ENCODE assay signal across 7 cellular contexts in the genomic region with DNA sequence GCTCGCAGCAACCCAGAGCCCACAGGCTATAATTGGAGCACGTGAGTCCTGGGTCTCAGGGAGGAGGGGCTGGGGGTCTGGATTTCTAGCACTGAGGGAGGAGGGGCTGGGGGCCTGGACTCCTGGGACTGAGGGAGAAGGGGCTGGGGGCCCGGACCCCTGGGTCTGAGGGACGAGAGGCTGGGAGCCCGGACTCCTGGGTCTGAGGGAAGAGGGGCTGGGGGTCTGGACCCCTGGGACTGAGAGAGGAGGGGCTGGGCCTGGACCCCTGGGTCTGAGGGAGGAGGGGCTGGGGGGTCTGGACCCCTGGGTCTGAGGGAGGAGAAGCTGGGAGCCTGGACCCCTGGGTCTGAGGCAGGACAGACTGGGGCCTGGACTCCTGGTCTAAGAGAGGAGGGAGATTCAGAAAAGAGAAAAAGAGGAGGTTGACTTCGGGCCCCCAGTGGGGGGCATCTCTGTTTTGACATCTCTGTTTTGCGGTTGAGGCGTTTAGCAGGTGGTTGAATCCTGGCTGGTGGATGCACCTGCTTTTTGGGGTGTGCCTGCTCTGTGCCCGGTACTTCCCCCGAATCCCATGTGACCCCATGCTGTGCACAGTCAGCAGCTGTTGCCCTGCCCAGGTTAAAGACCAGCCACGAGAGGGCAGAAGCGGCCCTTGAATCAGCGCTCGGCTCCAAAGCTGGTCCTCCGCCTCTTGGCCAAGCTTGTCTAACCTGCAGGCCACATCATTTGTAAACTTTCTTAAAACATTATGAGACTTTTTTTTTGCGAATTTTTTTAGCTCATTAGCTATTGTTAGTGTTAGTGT. TPM values are rescaled to one million over a fixed set of nuclear protein-coding genes. Genes with fewer than 3 reads are reported as not detected.
A peak's percentile ranks its signal among the peaks of the same experiment; 100 is the strongest.
DNase-seq lines count a peak whose midpoint lies in the region; ATAC-seq, FAIRE-seq and TF ChIP-seq lines count a peak whose summit lies in the region.

No MANE protein-coding gene starts in this region.

- no peaks in the 10 kb centered on the region for H3K27me3 Mint-ChIP-seq in HFFc6 (ENCODE audit: insufficient read depth)

- peak; percentile 28 to 85 (median 62) for TF ChIP-seq CTCF in Peyer's patch (IDR thresholded peaks at IDR 0.05)
- peak in 3 of 4 experiments; percentile 5 to 32 (median 27) for TF ChIP-seq CTCF in sigmoid colon (IDR thresholded peaks at IDR 0.05)
- no peak for TF ChIP-seq CTCF in HFFc6 (IDR thresholded peaks at IDR 0.05)

- H3K27me3 ChIP-seq in Peyer's patch (no peaks in the 10 kb centered on the region), sigmoid colon (no peaks in the 10 kb centered on the region)

- intact Hi-C loops in Right ventricle myocardium superior (cut with DNase I), result no loop called here
- intact Hi-C loops in sigmoid colon (cut with DNase I), result no loop called here

- TF ChIP-seq EP300 in sigmoid colon (IDR thresholded peaks at IDR 0.05), result no peak

- H3K36me3 ChIP-seq in Peyer's patch (peaks cover 0 to 75% (median 0%) of the 10 kb centered on the region in 3 donors), sigmoid colon (peaks cover 4 to 91% (median 32%) of the 10 kb centered on the region in 4 donors)

- H3K27ac ChIP-seq in Peyer's patch (no peak overlapping the region), sigmoid colon (no peak overlapping the region)

- no peaks in the 10 kb centered on the region for H3K9me3 Mint-ChIP-seq in HFFc6

- H3K9me3 ChIP-seq in Peyer's patch (no peaks in the 10 kb centered on the region), sigmoid colon (no peaks in the 10 kb centered on the region)

- peak; percentile 74 for ATAC-seq in HG02870 (IDR thresholded peaks at IDR 0.05; ENCODE audit: unreplicated experiment)
- ATAC-seq in Right ventricle myocardium superior (ENCODE audit: poor library complexity), result peak; percentile 72

- TF ChIP-seq POLR2A in Peyer's patch (IDR thresholded peaks at IDR 0.05) (no peak), sigmoid colon (IDR thresholded peaks at IDR 0.05) (no peak)

- WGBS in sigmoid colon, 2 donors, result 34 to 40% methylated on average over 16 of the region's 16 CpGs

- no peak overlapping the region for H3K4me3 Mint-ChIP-seq in HFFc6

- H3K4me1 ChIP-seq in Peyer's patch, result peaks cover 0 to 7% (median 1%) of the 10 kb centered on the region in 4 donors
- H3K4me1 ChIP-seq in sigmoid colon, result peaks cover 0 to 5% (median 0%) of the 10 kb centered on the region in 4 donors

- peak; percentile 92 for FAIRE-seq in GM18507 (lab: Jason Lieb, UNC)

- H3K4me3 ChIP-seq in Peyer's patch, result no peak overlapping the region
- no peak overlapping the region for H3K4me3 ChIP-seq in sigmoid colon

- H3K27ac Mint-ChIP-seq in HFFc6, result no peak overlapping the region

- H3K36me3 Mint-ChIP-seq in HFFc6 (ENCODE audit: low read depth), result peaks cover 59% of the 10 kb centered on the region

- H3K4me1 Mint-ChIP-seq in HFFc6 (ENCODE audit: low read depth), result no peaks in the 10 kb centered on the region

- DNase-seq in GM18507 (ENCODE audit: extremely low spot score, insufficient read length, low read depth) (peak; percentile 81), Peyer's patch (peak; percentile 85 to 94 (median 86)), Right ventricle myocardium superior (peak; percentile 81), sigmoid colon (peak; percentile 77), HFFc6 (no peak)
- peak; percentile 34 for DNase-seq in activated T-helper 9 cell treated with anti-CD3 and anti-CD28 coated beads, Interleukin-2, amount 50 U/mL, for 16 hours (ENCODE audit: low read depth)

RNA-seq across cellular contexts. Expression of gene PVR, which starts 10.5 kb away (rescaled TPM):
- 10 to 100 TPM; 21.7 to 49.3 (median 40.0) TPM for total RNA-seq in Peyer's patch
- 32.1 TPM for total RNA-seq in Right ventricle myocardium superior
- 10 to 100 TPM in 3 of 4 donors, 1 to 10 TPM in 1; 7.8 to 39.4 (median 14.6) TPM for total RNA-seq in sigmoid colon
- 10 to 100 TPM in 1 of 3 donors, 1 to 10 TPM in 2; 3.0 to 19.7 (median 4.6) TPM for polyA plus RNA-seq in sigmoid colon
- 10 to 100 TPM; 45.9 to 76.2 (median 54.3) TPM for total RNA-seq in HFFc6 (2021; fragmentation: NEBNext Ultra II Directional; extraction: Animal tissue kit (Norgen Biotek cat#: 25700))

RNA-seq across cellular contexts. Expression of gene CEACAM19, which starts 17.1 kb away (rescaled TPM):
- total RNA-seq in Peyer's patch, result 10 to 100 TPM in 3 of 4 donors, 1 to 10 TPM in 1; 4.4 to 16.9 (median 13.3) TPM
- 3.9 TPM for total RNA-seq in Right ventricle myocardium superior
- 1 to 10 TPM; 1.3 to 5.3 (median 2.6) TPM for total RNA-seq in sigmoid colon
- polyA plus RNA-seq in sigmoid colon, result 1 to 10 TPM in 1 of 3 donors, under 1 TPM in 2; 0.60 to 4.9 (median 0.69) TPM
- total RNA-seq in HFFc6 (2021; fragmentation: NEBNext Ultra II Directional; extraction: Animal tissue kit (Norgen Biotek cat#: 25700)), result 1 to 10 TPM; 1.8 to 2.5 (median 2.1) TPM

RNA-seq across cellular contexts. Expression of gene IGSF23, which starts 40.8 kb away (rescaled TPM):
- total RNA-seq in Peyer's patch, result 10 to 100 TPM in 2 of 4 donors, 1 to 10 TPM in 1, not detected in 1; 7.5 to 20.7 (median 11.0) TPM
- not detected for total RNA-seq in Right ventricle myocardium superior
- not detected for total RNA-seq in sigmoid colon
- polyA plus RNA-seq in sigmoid colon, result not detected
- total RNA-seq in HFFc6 (2021; fragmentation: NEBNext Ultra II Directional; extraction: Animal tissue kit (Norgen Biotek cat#: 25700)), result not detected

RNA-seq across cellular contexts. Expression of gene CEACAM16, which starts 44.8 kb away (rescaled TPM):
- total RNA-seq in Peyer's patch (not detected), Right ventricle myocardium superior (not detected), sigmoid colon (not detected)
- not detected for polyA plus RNA-seq in sigmoid colon
- total RNA-seq in HFFc6 (2021; fragmentation: NEBNext Ultra II Directional; extraction: Animal tissue kit (Norgen Biotek cat#: 25700)), result not detected
